8 cellular contexts compared by ENCODE assay signal in the genomic region with DNA sequence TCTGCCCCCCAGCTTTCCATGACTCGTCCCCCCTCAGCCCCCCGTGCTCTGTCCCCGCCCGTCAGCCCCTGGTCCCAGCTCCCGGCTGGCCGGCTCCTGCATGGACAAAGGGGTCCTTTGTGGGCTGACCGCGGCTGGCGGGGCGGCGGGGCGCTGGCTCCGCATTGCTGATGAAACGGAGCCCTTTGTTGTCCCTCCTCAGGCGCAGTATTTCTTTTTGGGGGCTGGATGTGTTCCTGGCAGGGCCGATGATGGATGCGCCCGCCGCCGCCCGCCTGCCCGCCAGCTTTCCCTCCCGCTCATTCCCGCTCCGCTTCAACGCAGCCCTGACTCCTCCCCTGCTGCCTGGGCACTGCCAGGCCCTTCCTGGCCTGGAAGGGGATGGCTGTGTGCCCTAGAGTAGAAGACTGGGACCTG. TPM values are rescaled to one million over a fixed set of nuclear protein-coding genes. Genes with fewer than 3 reads are reported as not detected.
DNase-seq lines count a peak whose midpoint lies in the region; TF ChIP-seq lines count a peak whose summit lies in the region.

No MANE protein-coding gene starts in this region.

- peak overlapping the region; percentile 21 for H3K27ac Mint-ChIP-seq in dendritic cell treated with granulocyte-macrophage colony-stimulating factor and Interleukin-4, amounts not matched to agents 40 ng/mL and 50 ng/mL, for 4 days
- H3K27ac Mint-ChIP-seq in mesothelial cell of epicardium, result peak overlapping the region; percentile 86

- intact Hi-C loops in dendritic cell treated with granulocyte-macrophage colony-stimulating factor and Interleukin-4, amounts not matched to agents 40 ng/mL and 50 ng/mL, for 4 days (cut with micrococcal nuclease), result no loop called here

- no peak overlapping the region for H3K4me3 Mint-ChIP-seq in dendritic cell treated with granulocyte-macrophage colony-stimulating factor and Interleukin-4, amounts not matched to agents 40 ng/mL and 50 ng/mL, for 4 days
- no peak overlapping the region for H3K4me3 Mint-ChIP-seq in mesothelial cell of epicardium

- H3K9me3 Mint-ChIP-seq in dendritic cell treated with granulocyte-macrophage colony-stimulating factor and Interleukin-4, amounts not matched to agents 40 ng/mL and 50 ng/mL, for 4 days, result no peaks in the 10 kb centered on the region
- H3K9me3 Mint-ChIP-seq in mesothelial cell of epicardium, result no peaks in the 10 kb centered on the region

- peaks cover 3% of the 10 kb centered on the region for H3K27me3 Mint-ChIP-seq in dendritic cell treated with granulocyte-macrophage colony-stimulating factor and Interleukin-4, amounts not matched to agents 40 ng/mL and 50 ng/mL, for 4 days
- no peaks in the 10 kb centered on the region for H3K27me3 Mint-ChIP-seq in mesothelial cell of epicardium (ENCODE audit: low read depth)

- H3K36me3 Mint-ChIP-seq in dendritic cell treated with granulocyte-macrophage colony-stimulating factor and Interleukin-4, amounts not matched to agents 40 ng/mL and 50 ng/mL, for 4 days (ENCODE audit: low read depth), result peaks cover 48% of the 10 kb centered on the region
- peaks cover 7% of the 10 kb centered on the region for H3K36me3 Mint-ChIP-seq in mesothelial cell of epicardium

- no peak for TF ChIP-seq CTCF in mesothelial cell of epicardium (IDR thresholded peaks at IDR 0.05; ENCODE audit: unreplicated experiment)

- peak in 2 of 3 experiments; percentile 20 to 35 for DNase-seq in NCI-H1417 (lab: John Stamatoyannopoulos, UW)
- DNase-seq in NCI-H1417 treated with DMSO at 0.1 percent for 48 hours (lab: John Stamatoyannopoulos, UW), result no peak
- DNase-seq in mesothelial cell of epicardium (ENCODE audit: low spot score in 2 of 2, unreplicated experiment in 2 of 2), result no peak
- peak; percentile 93 for DNase-seq in superior temporal gyrus (ENCODE audit: extremely low spot score)
- DNase-seq in activated CD8-positive, alpha-beta memory T cell treated with anti-CD3 and anti-CD28 coated beads, Interleukin-2, amount 50 U/mL, for 48 hours, result no peak
- DNase-seq in DMS53 treated with DMSO at 0.1 percent for 48 hours (lab: John Stamatoyannopoulos, UW; ENCODE audit: unreplicated experiment), result no peak
- DNase-seq in HT-29 (ENCODE audit: low spot score), result no peak

- peaks cover 31% of the 10 kb centered on the region for H3K4me1 Mint-ChIP-seq in dendritic cell treated with granulocyte-macrophage colony-stimulating factor and Interleukin-4, amounts not matched to agents 40 ng/mL and 50 ng/mL, for 4 days (ENCODE audit: low read depth)
- H3K4me1 Mint-ChIP-seq in mesothelial cell of epicardium, result peaks cover 33% of the 10 kb centered on the region

RNA-seq across cellular contexts. Expression of a gene that starts 28.8 kb away (rescaled TPM):
- total RNA-seq in mesothelial cell of epicardium, result 35.7 to 38.3 TPM (median 37.4 TPM) in 3 replicates
- total RNA-seq in HT-29 (2014; rRNA removed; shearing (Covaris generic)), result 211 and 220 TPM in 2 replicates

Comparison
In these comparisons a context has a peak if more than half of its experiments do, and no peak if none do; other contexts are left out.
1. DNase-seq: peak in NCI-H1417 (2 of 3) and superior temporal gyrus (single experiment); none in NCI-H1417 treated with DMSO at 0.1 percent for 48 hours (single experiment), mesothelial cell of epicardium (0 of 2), activated CD8-positive, alpha-beta memory T cell treated with anti-CD3 and anti-CD28 coated beads, Interleukin-2, amount 50 U/mL, for 48 hours (single experiment), DMS53 treated with DMSO at 0.1 percent for 48 hours (single experiment) and HT-29 (single experiment).